8 cellular contexts compared by ENCODE assay signal in the genomic region with DNA sequence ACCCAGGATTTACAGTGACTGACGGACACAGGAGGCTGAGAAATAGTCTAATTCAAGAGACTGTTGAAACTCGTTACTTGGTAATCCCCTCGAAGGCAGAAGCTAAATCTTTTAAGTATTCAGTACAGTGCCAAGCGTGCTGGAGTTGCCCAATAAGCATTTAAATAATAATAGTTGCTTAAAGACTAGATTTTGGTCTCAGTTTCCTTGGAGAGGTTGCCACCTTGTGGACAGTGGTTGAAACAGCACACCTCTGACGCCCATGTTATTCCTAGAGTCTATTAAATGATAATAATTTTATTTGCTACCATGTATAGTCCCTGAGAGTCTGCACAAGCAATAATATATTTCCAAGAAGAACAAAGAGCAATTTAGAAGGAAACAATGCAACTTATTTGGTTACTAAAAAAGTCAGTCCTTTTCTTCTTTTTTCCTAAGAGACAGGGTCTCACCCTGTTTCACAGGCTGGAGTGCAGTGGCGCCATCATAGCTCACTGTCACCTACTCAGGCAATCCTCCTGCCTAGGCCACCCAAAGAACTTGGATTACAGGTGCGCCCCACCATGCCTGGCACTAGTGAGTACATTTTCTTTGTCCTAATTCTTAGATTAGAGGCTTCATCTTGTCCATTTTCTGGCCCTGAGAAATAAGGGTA.
DNase-seq lines count a peak whose midpoint lies in the region; ATAC-seq and TF ChIP-seq lines count a peak whose summit lies in the region.

No MANE protein-coding gene starts in this region.

- in situ Hi-C loops in astrocyte of the spinal cord (cut with HindIII; ENCODE audit: low sequenced_read_pairs), result no loop called here

- H3K27me3 ChIP-seq in SJSA1 (replicated peaks), result no peaks in the 10 kb centered on the region

- peaks cover 7% of the 10 kb centered on the region for H3K4me1 Mint-ChIP-seq in CD14-positive monocyte

- H3K36me3 ChIP-seq in SJSA1, result no peaks in the 10 kb centered on the region

- H3K4me1 ChIP-seq in SJSA1 (replicated peaks), result no peaks in the 10 kb centered on the region

- no peaks in the 10 kb centered on the region for H3K36me3 Mint-ChIP-seq in CD14-positive monocyte

- H3K27ac ChIP-seq in SJSA1, result no peak overlapping the region

- ATAC-seq in GM18909 (IDR thresholded peaks at IDR 0.05; ENCODE audit: poor library complexity, unreplicated experiment), result peak; percentile 53
- no peak for ATAC-seq in GM18858 (IDR thresholded peaks at IDR 0.05; ENCODE audit: unreplicated experiment)

- peaks cover 0 to 9% (median 6%) of the 10 kb centered on the region in 3 donors for H3K27me3 Mint-ChIP-seq in CD14-positive monocyte (ENCODE audit: low read depth in 3 of 3)

- no peak overlapping the region for H3K4me3 Mint-ChIP-seq in CD14-positive monocyte

- H3K9me3 ChIP-seq in SJSA1 (replicated peaks), result no peaks in the 10 kb centered on the region

- no peak overlapping the region for H3K4me3 ChIP-seq in SJSA1
- no peak overlapping the region for H3K4me3 ChIP-seq in astrocyte of the spinal cord (ENCODE audit: low read depth, low read length)

- no peak overlapping the region for H3K27ac Mint-ChIP-seq in CD14-positive monocyte

- DNase-seq in CD14-positive monocyte (ENCODE audit: low spot score) (no peak), SJSA1 (ENCODE audit: low read depth in 1 of 2, low spot score in 2 of 2) (peak; percentile 40 to 47), astrocyte of the spinal cord (ENCODE audit: low read depth, low spot score) (peak; percentile 83), iPS-NIHi11 (ENCODE audit: low spot score) (peak; percentile 66)
- DNase-seq in stimulated activated CD4-positive, alpha-beta T cell treated with anti-CD3 and anti-CD28 coated beads, Interleukin-15, amount 100 ng/mL, for 24 hours, result peak; percentile 48

- intact Hi-C loops in CD14-positive monocyte (cut with micrococcal nuclease), result no loop called here

- H3K9me3 Mint-ChIP-seq in CD14-positive monocyte, result no peaks in the 10 kb centered on the region

- peak; percentile 90 for TF ChIP-seq CTCF in CD14-positive monocyte (IDR thresholded peaks at IDR 0.05)
- peak; percentile 89 for TF ChIP-seq CTCF in LNCAP (IDR thresholded peaks at IDR 0.05)
- peak; percentile 79 for TF ChIP-seq CTCF in astrocyte of the spinal cord (IDR thresholded peaks at IDR 0.05; ENCODE audit: low read depth, low read length)
